8 cellular contexts compared by ENCODE assay signal in the genomic region with DNA sequence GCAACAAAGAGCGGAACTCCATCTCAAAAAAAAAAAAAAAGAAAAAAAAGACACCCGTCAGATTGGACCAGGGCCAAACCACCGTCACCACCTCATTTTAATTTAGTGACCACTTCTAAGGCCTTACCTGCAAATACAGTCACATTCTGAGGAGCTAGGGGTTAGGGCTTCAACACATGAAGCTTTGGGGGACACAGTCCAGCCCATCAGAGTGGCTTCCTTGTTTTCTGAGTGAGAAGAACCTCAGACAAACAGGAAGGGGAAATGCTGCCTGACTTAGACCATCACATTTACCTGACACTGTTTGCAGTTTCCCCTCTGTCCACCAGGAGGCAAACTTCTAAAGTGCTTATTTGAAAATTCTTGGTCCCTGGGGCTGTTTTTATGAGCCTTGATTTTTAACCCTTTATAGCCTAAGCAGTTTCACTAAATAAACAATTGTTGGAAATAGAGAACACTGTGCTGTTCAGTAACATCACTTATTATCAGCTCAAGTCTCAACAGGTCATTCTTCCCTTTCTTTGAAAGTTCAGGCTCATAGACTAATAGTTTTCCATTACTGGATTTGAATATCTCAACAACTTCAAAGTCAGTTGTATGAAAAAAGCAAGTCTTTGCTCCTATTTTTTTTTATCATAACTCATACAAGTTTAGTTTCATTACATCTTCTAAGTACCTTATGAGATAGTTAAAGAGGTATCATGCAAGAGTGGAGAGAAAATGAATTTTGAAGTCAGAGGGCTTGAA.
DNase-seq lines count a peak whose midpoint lies in the region; ATAC-seq and TF ChIP-seq lines count a peak whose summit lies in the region.

No MANE protein-coding gene starts in this region.

- no peak overlapping the region for H3K27ac ChIP-seq in DND-41 (ENCODE audit: low read length)
- no peak overlapping the region for H3K27ac ChIP-seq in GM23338 (ENCODE audit: low read depth)
- no peak overlapping the region for H3K27ac ChIP-seq in ascending aorta

- peaks cover 3% of the 10 kb centered on the region for H3K27me3 ChIP-seq in DND-41 (ENCODE audit: insufficient read depth, low read length, poor library complexity)
- no peaks in the 10 kb centered on the region for H3K27me3 ChIP-seq in GM23338 (ENCODE audit: insufficient read depth)
- H3K27me3 ChIP-seq in ascending aorta: no peaks in the 10 kb centered on the region

- no peaks in the 10 kb centered on the region for H3K36me3 ChIP-seq in DND-41 (ENCODE audit: insufficient read depth, low read length)
- no peaks in the 10 kb centered on the region for H3K36me3 ChIP-seq in GM23338 (ENCODE audit: insufficient read depth)
- no peaks in the 10 kb centered on the region for H3K36me3 ChIP-seq in ascending aorta

- H3K4me3 ChIP-seq in DND-41 (ENCODE audit: low read depth in 1 of 2, low read length in 2 of 2) (no peak overlapping the region), GM23338 (no peak overlapping the region), ascending aorta (no peak overlapping the region)

- H4K20me1 ChIP-seq in DND-41 (ENCODE audit: insufficient read depth, low read length) (no peaks in the 10 kb centered on the region), GM23338 (replicated peaks; ENCODE audit: insufficient read depth) (no peaks in the 10 kb centered on the region)

- H3K9me3 ChIP-seq in DND-41 (ENCODE audit: insufficient read depth, low read length, severe bottlenecking) (no peaks in the 10 kb centered on the region), ascending aorta (no peaks in the 10 kb centered on the region)

- peak overlapping the region; percentile 54; the same call in 1 of the 2 replicates for H2AFZ ChIP-seq in DND-41 (ENCODE audit: low read depth, low read length)
- peak overlapping the region; percentile 72; the same call in 1 of the 2 replicates for H2AFZ ChIP-seq in GM23338

- TF ChIP-seq CTCF in DND-41 (IDR thresholded peaks at IDR 0.05; ENCODE audit: borderline replicate concordance, extremely low read depth, low read length, poor library complexity, severe bottlenecking): peak; percentile 89
- peak; percentile 74 to 91 for TF ChIP-seq CTCF in GM23338 (conservative IDR thresholded peaks at IDR 0.05; ENCODE audit: low read depth in 2 of 2)
- peak; percentile 58 to 81 (median 74) for TF ChIP-seq CTCF in ascending aorta (IDR thresholded peaks at IDR 0.05)

- H3K79me2 ChIP-seq in DND-41 (ENCODE audit: insufficient read depth, low read length): no peaks in the 10 kb centered on the region
- no peaks in the 10 kb centered on the region for H3K79me2 ChIP-seq in GM23338 (replicated peaks; ENCODE audit: insufficient read depth)

- peaks cover 2% of the 10 kb centered on the region for H3K27me3 Mint-ChIP-seq in GM23338 (ENCODE audit: insufficient read depth, low read depth, poor library complexity)

- peaks cover 18% of the 10 kb centered on the region for H3K4me1 Mint-ChIP-seq in GM23338

- no peaks in the 10 kb centered on the region for H3K36me3 Mint-ChIP-seq in GM23338 (ENCODE audit: low read depth)

- H3K4me2 ChIP-seq in DND-41 (ENCODE audit: insufficient read depth, low read length) (no peak overlapping the region), GM23338 (no peak overlapping the region)

- no peaks in the 10 kb centered on the region for H3K9me3 Mint-ChIP-seq in GM23338

- H3K4me1 ChIP-seq in DND-41 (ENCODE audit: insufficient read depth, low read length): no peaks in the 10 kb centered on the region
- H3K4me1 ChIP-seq in GM23338 (ENCODE audit: insufficient read depth): peaks cover 1% of the 10 kb centered on the region
- H3K4me1 ChIP-seq in ascending aorta: no peaks in the 10 kb centered on the region

- no peak overlapping the region for H3K27ac Mint-ChIP-seq in GM23338

- no peak overlapping the region for H3K9ac ChIP-seq in DND-41 (ENCODE audit: low read depth, low read length)

- no peak overlapping the region for H3K4me3 Mint-ChIP-seq in GM23338

- H3K9me2 ChIP-seq in GM23338 (ENCODE audit: insufficient read depth): no peaks in the 10 kb centered on the region; the same call in 1 of the 2 replicates

- ATAC-seq in DND-41 (ENCODE audit: insufficient read depth, low read depth) (peak; percentile 90), GM23338 (peak; percentile 73), GM18520 (IDR thresholded peaks at IDR 0.05; ENCODE audit: unreplicated experiment) (no peak)

- intact Hi-C loops in ascending aorta (cut with DNase I): loop anchor here (2.0 kb wide), 1 partner anchor 216 kb away; no protein-coding TSS in a partner anchor

- peak; percentile 70 for DNase-seq in DND-41
- peak; percentile 89 for DNase-seq in GM23338 (ENCODE audit: low spot score)
- peak; percentile 53 for DNase-seq in NCI-H1092 treated with DMSO at 0.1 percent for 48 hours (lab: John Stamatoyannopoulos, UW)
- DNase-seq in T-helper 22 cell (ENCODE audit: low read depth): peak; percentile 31
- DNase-seq in ascending aorta (ENCODE audit: low spot score in 2 of 2): peak in 1 of 2 donors; percentile 82
- DNase-seq in iPS DF 19.7 (ENCODE audit: low read depth, low spot score): peak; percentile 61
- peak; percentile 40 for DNase-seq in smooth muscle cell of the brain vasculature (ENCODE audit: low read depth, low spot score)

- H3F3A ChIP-seq in GM23338 (replicated peaks; ENCODE audit: low read depth): peaks cover under 1% of the 10 kb centered on the region; the same call in 1 of the 2 replicates

TF ChIP-seq in GM23338, 12 proteins besides CTCF, POLR2A, EP300 and RAD21:
- no peak for TF ChIP-seq NANOG (IDR thresholded peaks at IDR 0.05; ENCODE audit: borderline replicate concordance)
- TF ChIP-seq EZH2 (IDR thresholded peaks at IDR 0.05; ENCODE audit: low read depth, unreplicated experiment): no peak
- TF ChIP-seq, protein P1, sequence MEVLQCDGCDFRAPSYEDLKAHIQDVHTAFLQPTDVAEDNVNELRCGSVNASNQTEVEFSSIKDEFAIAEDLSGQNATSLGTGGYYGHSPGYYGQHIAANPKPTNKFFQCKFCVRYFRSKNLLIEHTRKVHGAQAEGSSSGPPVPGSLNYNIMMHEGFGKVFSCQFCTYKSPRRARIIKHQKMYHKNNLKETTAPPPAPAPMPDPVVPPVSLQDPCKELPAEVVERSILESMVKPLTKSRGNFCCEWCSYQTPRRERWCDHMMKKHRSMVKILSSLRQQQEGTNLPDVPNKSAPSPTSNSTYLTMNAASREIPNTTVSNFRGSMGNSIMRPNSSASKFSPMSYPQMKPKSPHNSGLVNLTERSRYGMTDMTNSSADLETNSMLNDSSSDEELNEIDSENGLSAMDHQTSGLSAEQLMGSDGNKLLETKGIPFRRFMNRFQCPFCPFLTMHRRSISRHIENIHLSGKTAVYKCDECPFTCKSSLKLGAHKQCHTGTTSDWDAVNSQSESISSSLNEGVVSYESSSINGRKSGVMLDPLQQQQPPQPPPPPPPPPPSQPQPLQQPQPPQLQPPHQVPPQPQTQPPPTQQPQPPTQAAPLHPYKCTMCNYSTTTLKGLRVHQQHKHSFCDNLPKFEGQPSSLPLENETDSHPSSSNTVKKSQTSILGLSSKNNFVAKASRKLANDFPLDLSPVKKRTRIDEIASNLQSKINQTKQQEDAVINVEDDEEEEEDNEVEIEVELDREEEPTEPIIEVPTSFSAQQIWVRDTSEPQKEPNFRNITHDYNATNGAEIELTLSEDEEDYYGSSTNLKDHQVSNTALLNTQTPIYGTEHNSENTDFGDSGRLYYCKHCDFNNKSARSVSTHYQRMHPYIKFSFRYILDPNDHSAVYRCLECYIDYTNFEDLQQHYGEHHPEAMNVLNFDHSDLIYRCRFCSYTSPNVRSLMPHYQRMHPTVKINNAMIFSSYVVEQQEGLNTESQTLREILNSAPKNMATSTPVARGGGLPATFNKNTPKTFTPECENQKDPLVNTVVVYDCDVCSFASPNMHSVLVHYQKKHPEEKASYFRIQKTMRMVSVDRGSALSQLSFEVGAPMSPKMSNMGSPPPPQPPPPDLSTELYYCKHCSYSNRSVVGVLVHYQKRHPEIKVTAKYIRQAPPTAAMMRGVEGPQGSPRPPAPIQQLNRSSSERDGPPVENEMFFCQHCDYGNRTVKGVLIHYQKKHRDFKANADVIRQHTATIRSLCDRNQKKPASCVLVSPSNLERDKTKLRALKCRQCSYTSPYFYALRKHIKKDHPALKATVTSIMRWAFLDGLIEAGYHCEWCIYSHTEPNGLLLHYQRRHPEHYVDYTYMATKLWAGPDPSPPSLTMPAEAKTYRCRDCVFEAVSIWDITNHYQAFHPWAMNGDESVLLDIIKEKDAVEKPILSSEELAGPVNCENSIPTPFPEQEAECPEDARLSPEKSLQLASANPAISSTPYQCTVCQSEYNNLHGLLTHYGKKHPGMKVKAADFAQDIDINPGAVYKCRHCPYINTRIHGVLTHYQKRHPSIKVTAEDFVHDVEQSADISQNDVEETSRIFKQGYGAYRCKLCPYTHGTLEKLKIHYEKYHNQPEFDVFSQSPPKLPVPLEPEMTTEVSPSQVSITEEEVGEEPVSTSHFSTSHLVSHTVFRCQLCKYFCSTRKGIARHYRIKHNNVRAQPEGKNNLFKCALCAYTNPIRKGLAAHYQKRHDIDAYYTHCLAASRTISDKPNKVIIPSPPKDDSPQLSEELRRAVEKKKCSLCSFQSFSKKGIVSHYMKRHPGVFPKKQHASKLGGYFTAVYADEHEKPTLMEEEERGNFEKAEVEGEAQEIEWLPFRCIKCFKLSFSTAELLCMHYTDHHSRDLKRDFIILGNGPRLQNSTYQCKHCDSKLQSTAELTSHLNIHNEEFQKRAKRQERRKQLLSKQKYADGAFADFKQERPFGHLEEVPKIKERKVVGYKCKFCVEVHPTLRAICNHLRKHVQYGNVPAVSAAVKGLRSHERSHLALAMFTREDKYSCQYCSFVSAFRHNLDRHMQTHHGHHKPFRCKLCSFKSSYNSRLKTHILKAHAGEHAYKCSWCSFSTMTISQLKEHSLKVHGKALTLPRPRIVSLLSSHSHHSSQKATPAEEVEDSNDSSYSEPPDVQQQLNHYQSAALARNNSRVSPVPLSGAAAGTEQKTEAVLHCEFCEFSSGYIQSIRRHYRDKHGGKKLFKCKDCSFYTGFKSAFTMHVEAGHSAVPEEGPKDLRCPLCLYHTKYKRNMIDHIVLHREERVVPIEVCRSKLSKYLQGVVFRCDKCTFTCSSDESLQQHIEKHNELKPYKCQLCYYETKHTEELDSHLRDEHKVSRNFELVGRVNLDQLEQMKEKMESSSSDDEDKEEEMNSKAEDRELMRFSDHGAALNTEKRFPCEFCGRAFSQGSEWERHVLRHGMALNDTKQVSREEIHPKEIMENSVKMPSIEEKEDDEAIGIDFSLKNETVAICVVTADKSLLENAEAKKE (CRISPR knock-in tag; IDR thresholded peaks at IDR 0.05): no peak
